In genomic region chr3:122560680-122561079, GRCh38 we compare ENCODE assay signal across 8 cellular contexts. TPM values are rescaled to one million over a fixed set of nuclear protein-coding genes. Genes with fewer than 3 reads are reported as not detected.
DNase-seq lines count a peak whose midpoint lies in the region; ATAC-seq and TF ChIP-seq lines count a peak whose summit lies in the region.

No MANE protein-coding gene starts in this region.

- H3K79me2 ChIP-seq in OCI-LY7 (ENCODE audit: insufficient read depth, low read depth, low read length), result no peaks in the 10 kb centered on the region

- no peaks in the 10 kb centered on the region for H4K20me1 ChIP-seq in OCI-LY7 (ENCODE audit: insufficient read depth, low read length)

- peaks cover 50% of the 10 kb centered on the region for H3K4me1 Mint-ChIP-seq in activated T-helper 1 cell treated with anti-CD3 and anti-CD28 coated beads, Interleukin-12 subunit alpha, Interleukin-12 subunit beta, Interleukin-2, Interleukin-4 antibody, amounts not matched to agents 30 ng/mL and 10 ng/mL and 1 ng/mL, durations not matched to agents 14 hours and 24 hours and 36 hours (ENCODE audit: low read depth)

- intact Hi-C loops in OCI-LY7 (cut with micrococcal nuclease; ENCODE audit: unreplicated experiment), result loop anchor here (1.0 to 10.0 kb wide), 4 partner anchors 103 to 474 kb away; partner anchors contain the start of gene HSPBAP1
- intact Hi-C loops in activated T-helper 1 cell treated with anti-CD3 and anti-CD28 coated beads, Interleukin-12 subunit alpha, Interleukin-12 subunit beta, Interleukin-2, Interleukin-4 antibody, amounts not matched to agents 30 ng/mL and 10 ng/mL and 1 ng/mL, durations not matched to agents 14 hours and 24 hours and 36 hours (cut with micrococcal nuclease), result loop anchor here (1.0 to 5.0 kb wide), 5 partner anchors 50 to 642 kb away; partner anchors contain the start of genes HSPBAP1 and SEC22A
- intact Hi-C loops in gastrocnemius medialis (cut with DNase I; ENCODE audit: low total_unique reads), result loop anchor here (1.0 to 10.0 kb wide), 3 partner anchors 106 to 168 kb away; no protein-coding TSS in a partner anchor

- no peaks in the 10 kb centered on the region for H3K27me3 ChIP-seq in gastrocnemius medialis

- CTCF ChIA-PET in OCI-LY7 (lab: Charles Lee; ENCODE audit: unreplicated experiment), result interaction anchor here (1.1 kb wide), 1 partner anchor 119 kb away, joined by 3 read pairs; no protein-coding TSS in a partner anchor

- DNase-seq in NCI-H748 (lab: John Stamatoyannopoulos, UW; ENCODE audit: unreplicated experiment) (peak; percentile 52), NCI-H748 treated with DMSO at 0.1 percent for 48 hours (lab: John Stamatoyannopoulos, UW) (no peak), HT1080 (ENCODE audit: low read depth) (peak; percentile 81), OCI-LY7 (ENCODE audit: low spot score) (peak; percentile 83), germinal center (ENCODE audit: low spot score) (peak; percentile 69), gastrocnemius medialis (no peak)
- DNase-seq in activated T-helper 1 cell treated with anti-CD3 and anti-CD28 coated beads, Interleukin-12 subunit alpha, Interleukin-12 subunit beta, Interleukin-2, Interleukin-4 antibody, amounts not matched to agents 30 ng/mL and 10 ng/mL and 1 ng/mL, durations not matched to agents 14 hours and 24 hours and 36 hours (ENCODE audit: low spot score), result peak; percentile 57

- no peaks in the 10 kb centered on the region for H3K27me3 Mint-ChIP-seq in activated T-helper 1 cell treated with anti-CD3 and anti-CD28 coated beads, Interleukin-12 subunit alpha, Interleukin-12 subunit beta, Interleukin-2, Interleukin-4 antibody, amounts not matched to agents 30 ng/mL and 10 ng/mL and 1 ng/mL, durations not matched to agents 14 hours and 24 hours and 36 hours (ENCODE audit: insufficient read depth)

- TF ChIP-seq CTCF in OCI-LY7 (conservative IDR thresholded peaks at IDR 0.05; ENCODE audit: low read length), result peak; percentile 82
- peak; percentile 16 to 55 (median 45) for TF ChIP-seq CTCF in gastrocnemius medialis (IDR thresholded peaks at IDR 0.05 in 4 of 5, conservative IDR thresholded peaks at IDR 0.05 in 1 of 5)

- ATAC-seq in gastrocnemius medialis (peak; percentile 51 to 55), HG03159 (IDR thresholded peaks at IDR 0.05; ENCODE audit: unreplicated experiment) (no peak)

- no peak for TF ChIP-seq POLR2A in gastrocnemius medialis (IDR thresholded peaks at IDR 0.05)

- H3K27ac Mint-ChIP-seq in activated T-helper 1 cell treated with anti-CD3 and anti-CD28 coated beads, Interleukin-12 subunit alpha, Interleukin-12 subunit beta, Interleukin-2, Interleukin-4 antibody, amounts not matched to agents 30 ng/mL and 10 ng/mL and 1 ng/mL, durations not matched to agents 14 hours and 24 hours and 36 hours, result peak overlapping the region; percentile 81

- H3K4me2 ChIP-seq in OCI-LY7 (ENCODE audit: low read length), result no peak overlapping the region

- H3K4me1 ChIP-seq in OCI-LY7 (ENCODE audit: insufficient read depth, low read length, poor library complexity, severe bottlenecking), result peaks cover 18% of the 10 kb centered on the region
- H3K4me1 ChIP-seq in gastrocnemius medialis, result peaks cover 19 to 30% of the 10 kb centered on the region in 2 donors

- H2AFZ ChIP-seq in OCI-LY7 (ENCODE audit: low read length), result no peak overlapping the region

- H3K4me3 ChIP-seq in OCI-LY7 (ENCODE audit: low read depth, low read length, poor library complexity, severe bottlenecking), result no peak overlapping the region
- no peak overlapping the region for H3K4me3 ChIP-seq in gastrocnemius medialis

- in situ Hi-C loops in gastrocnemius medialis (cut with MboI; ENCODE audit: low sequenced_read_pairs in 4 of 4), result loop anchor here in 1 of 4 donors (25.0 kb wide), 1 partner anchor 127 kb away; the partner anchor contains the start of gene PARP14

- H3K9me2 ChIP-seq in OCI-LY7 (ENCODE audit: insufficient read depth, low read length), result no peaks in the 10 kb centered on the region

- peak overlapping the region; percentile 55 for H3K4me3 Mint-ChIP-seq in activated T-helper 1 cell treated with anti-CD3 and anti-CD28 coated beads, Interleukin-12 subunit alpha, Interleukin-12 subunit beta, Interleukin-2, Interleukin-4 antibody, amounts not matched to agents 30 ng/mL and 10 ng/mL and 1 ng/mL, durations not matched to agents 14 hours and 24 hours and 36 hours

- H3K36me3 Mint-ChIP-seq in activated T-helper 1 cell treated with anti-CD3 and anti-CD28 coated beads, Interleukin-12 subunit alpha, Interleukin-12 subunit beta, Interleukin-2, Interleukin-4 antibody, amounts not matched to agents 30 ng/mL and 10 ng/mL and 1 ng/mL, durations not matched to agents 14 hours and 24 hours and 36 hours (ENCODE audit: low read depth), result peaks cover 49% of the 10 kb centered on the region

- H3K36me3 ChIP-seq in OCI-LY7 (ENCODE audit: insufficient read depth, low read length) (no peaks in the 10 kb centered on the region), gastrocnemius medialis (peaks cover 0 to 23% of the 10 kb centered on the region in 2 donors)

- no peaks in the 10 kb centered on the region for H3K9me3 Mint-ChIP-seq in activated T-helper 1 cell treated with anti-CD3 and anti-CD28 coated beads, Interleukin-12 subunit alpha, Interleukin-12 subunit beta, Interleukin-2, Interleukin-4 antibody, amounts not matched to agents 30 ng/mL and 10 ng/mL and 1 ng/mL, durations not matched to agents 14 hours and 24 hours and 36 hours

- H3K9me3 ChIP-seq in OCI-LY7 (ENCODE audit: low read length) (no peaks in the 10 kb centered on the region), gastrocnemius medialis (no peaks in the 10 kb centered on the region)

- POLR2A ChIA-PET in OCI-LY7 (lab: Charles Lee), result no interaction called here

- H3K27ac ChIP-seq in OCI-LY7 (ENCODE audit: low read depth, low read length, poor library complexity, severe bottlenecking) (no peak overlapping the region), gastrocnemius medialis (peak overlapping the region in 2 of 4 donors; percentile 28 to 31)

- BruUV-seq in OCI-LY7 (replicated peaks; lab: Mats Ljungman, UMichigan), result no TSS peak

RNA-seq across cellular contexts. Expression of gene PARP9, which starts 3.4 kb away (rescaled TPM):
- 10.5 and 10.7 TPM in 2 replicates for total RNA-seq in HT1080 (2014; rRNA removed; shearing (Covaris generic))
- polyA plus RNA-seq in HT1080 (2015; cell fraction: cytosol; rRNA removed), result 8.6 and 9.1 TPM in 2 replicates
- polyA plus RNA-seq in HT1080 (2015; cell fraction: nucleus; rRNA removed), result 17.8 and 18.4 TPM in 2 replicates
- total RNA-seq in OCI-LY7 (2014; rRNA removed; shearing (Covaris generic)), result 1.4 TPM in 2 replicates
- 0.57 and 0.65 TPM in 2 replicates for total RNA-seq in OCI-LY7 (2022)
- total RNA-seq in activated T-helper 1 cell treated with anti-CD3 and anti-CD28 coated beads, Interleukin-12 subunit alpha, Interleukin-12 subunit beta, Interleukin-2, Interleukin-4 antibody, amounts not matched to agents 30 ng/mL and 10 ng/mL and 1 ng/mL, durations not matched to agents 14 hours and 24 hours and 36 hours, result 45.0 and 47.3 TPM in 2 replicates
- 1 to 10 TPM; 5.9 to 9.6 (median 8.2) TPM for total RNA-seq in gastrocnemius medialis

RNA-seq across cellular contexts. Expression of gene DTX3L, which starts 3.5 kb away (rescaled TPM):
- total RNA-seq in HT1080 (2014; rRNA removed; shearing (Covaris generic)), result 17.4 and 22.5 TPM in 2 replicates
- polyA plus RNA-seq in HT1080 (2015; cell fraction: cytosol; rRNA removed), result 16.5 and 21.6 TPM in 2 replicates
- 22.4 and 22.7 TPM in 2 replicates for polyA plus RNA-seq in HT1080 (2015; cell fraction: nucleus; rRNA removed)
- 1.5 and 2.2 TPM in 2 replicates for total RNA-seq in OCI-LY7 (2014; rRNA removed; shearing (Covaris generic))
- 0.94 and 1.3 TPM in 2 replicates for total RNA-seq in OCI-LY7 (2022)
- total RNA-seq in activated T-helper 1 cell treated with anti-CD3 and anti-CD28 coated beads, Interleukin-12 subunit alpha, Interleukin-12 subunit beta, Interleukin-2, Interleukin-4 antibody, amounts not matched to agents 30 ng/mL and 10 ng/mL and 1 ng/mL, durations not matched to agents 14 hours and 24 hours and 36 hours, result 40.8 and 44.5 TPM in 2 replicates
- 10 to 100 TPM in 1 of 4 donors, 1 to 10 TPM in 3; 6.6 to 15.6 (median 9.4) TPM for total RNA-seq in gastrocnemius medialis

RNA-seq across cellular contexts. Expression of gene PARP15, which starts 16.8 kb away (rescaled TPM):
- total RNA-seq in HT1080 (2014; rRNA removed; shearing (Covaris generic)), result not detected in 2 replicates
- not detected in 2 replicates for polyA plus RNA-seq in HT1080 (2015; cell fraction: cytosol; rRNA removed)
- polyA plus RNA-seq in HT1080 (2015; cell fraction: nucleus; rRNA removed), result 0.07 TPM in 1 of 2 replicates, not detected in the other
- total RNA-seq in OCI-LY7 (2014; rRNA removed; shearing (Covaris generic)), result 3.3 and 3.4 TPM in 2 replicates
- total RNA-seq in OCI-LY7 (2022) (0.70 and 0.81 TPM in 2 replicates), gastrocnemius medialis (under 1 TPM in 2 of 4 donors, not detected in 2; 0.16 to 0.51 TPM)
- total RNA-seq in activated T-helper 1 cell treated with anti-CD3 and anti-CD28 coated beads, Interleukin-12 subunit alpha, Interleukin-12 subunit beta, Interleukin-2, Interleukin-4 antibody, amounts not matched to agents 30 ng/mL and 10 ng/mL and 1 ng/mL, durations not matched to agents 14 hours and 24 hours and 36 hours, result 12.8 and 13.2 TPM in 2 replicates

RNA-seq across cellular contexts. Expression of gene KPNA1, which starts 45.9 kb away (rescaled TPM):
- 46.1 and 82.6 TPM in 2 replicates for total RNA-seq in HT1080 (2014; rRNA removed; shearing (Covaris generic))
- polyA plus RNA-seq in HT1080 (2015; cell fraction: cytosol; rRNA removed), result 66.8 and 76.0 TPM in 2 replicates
- polyA plus RNA-seq in HT1080 (2015; cell fraction: nucleus; rRNA removed), result 122 and 126 TPM in 2 replicates
- total RNA-seq in OCI-LY7 (2014; rRNA removed; shearing (Covaris generic)), result 20.0 and 24.6 TPM in 2 replicates
- total RNA-seq in OCI-LY7 (2022) (73.1 and 77.5 TPM in 2 replicates), gastrocnemius medialis (100 to 1,000 TPM; 108 to 119 (median 112) TPM)
- 81.7 and 88.2 TPM in 2 replicates for total RNA-seq in activated T-helper 1 cell treated with anti-CD3 and anti-CD28 coated beads, Interleukin-12 subunit alpha, Interleukin-12 subunit beta, Interleukin-2, Interleukin-4 antibody, amounts not matched to agents 30 ng/mL and 10 ng/mL and 1 ng/mL, durations not matched to agents 14 hours and 24 hours and 36 hours

Comparison
In these comparisons a context has a peak if more than half of its experiments do, and no peak if none do; other contexts are left out.
1. DNase-seq: peak in NCI-H748 (single experiment), HT1080 (single experiment), OCI-LY7 (single experiment), activated T-helper 1 cell treated with anti-CD3 and anti-CD28 coated beads, Interleukin-12 subunit alpha, Interleukin-12 subunit beta, Interleukin-2, Interleukin-4 antibody, amounts not matched to agents 30 ng/mL and 10 ng/mL and 1 ng/mL, durations not matched to agents 14 hours and 24 hours and 36 hours (single experiment) and germinal center (single experiment); none in NCI-H748 treated with DMSO at 0.1 percent for 48 hours (single experiment) and gastrocnemius medialis (0 of 2).